Comparison of ENCODE assay signal across 17 cellular contexts in the genomic region with DNA sequence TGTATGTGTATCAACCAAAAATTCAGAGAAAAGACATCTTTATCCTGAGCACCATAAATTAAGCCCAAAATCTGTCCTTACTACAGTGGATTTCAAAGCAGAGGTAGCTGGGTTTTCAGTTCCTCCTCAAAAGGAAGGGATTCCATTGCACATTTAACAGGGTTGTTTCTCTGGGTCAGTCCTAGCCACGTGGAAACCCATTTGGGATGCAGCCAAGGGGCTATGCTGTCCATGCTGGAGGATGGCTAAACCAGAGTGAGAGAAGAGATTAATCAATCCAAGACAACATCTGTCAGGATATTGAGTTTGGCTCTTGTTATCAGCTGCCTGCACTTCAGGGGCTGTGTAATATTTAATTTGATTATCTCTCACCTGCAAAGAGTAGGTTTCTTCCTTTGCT. TPM values are rescaled to one million over a fixed set of nuclear protein-coding genes. Genes with fewer than 3 reads are reported as not detected.
DNase-seq lines count a peak whose midpoint lies in the region; ATAC-seq, FAIRE-seq and TF ChIP-seq lines count a peak whose summit lies in the region.
"Had no signal": no experiment of that assay in that cellular context is flagged by ENCODE, and none has a peak within 500 bp of the region (broad histone marks: within the 10 kb centered on the region; RNA-seq: fewer than 3 reads in every experiment).

No MANE protein-coding gene starts in this region.

- ATAC-seq in GM21825 (IDR thresholded peaks at IDR 0.05; ENCODE audit: unreplicated experiment): no peak
- ATAC-seq in activated CD4-positive, CD25-positive, alpha-beta regulatory T cell treated with anti-CD3 and anti-CD28 coated beads, Interleukin-2, amount 50 U/mL, for 24 hours: no peak
- ATAC-seq in GM18870 (IDR thresholded peaks at IDR 0.05; ENCODE audit: unreplicated experiment): no peak

- TF ChIP-seq POLR2A in GM12891 (IDR thresholded peaks at IDR 0.05; ENCODE audit: low read depth, low read length): no peak

- DNase-seq in NCI-H146 (lab: John Stamatoyannopoulos, UW): peak; percentile 10
- no peak for DNase-seq in NCI-H146 treated with DMSO at 0.1 percent for 48 hours (lab: John Stamatoyannopoulos, UW; ENCODE audit: unreplicated experiment)
- no peak for DNase-seq in GM12891 (ENCODE audit: insufficient read length, low spot score)
- DNase-seq in NCI-H524 (lab: John Stamatoyannopoulos, UW): peak; percentile 66 to 94
- DNase-seq in NCI-H82 treated with DMSO at 0.1 percent for 48 hours (lab: John Stamatoyannopoulos, UW; ENCODE audit: unreplicated experiment): peak; percentile 18
- DNase-seq: 8988T; CD4-positive, alpha-beta memory T cell; DMS53; DND-41; EL; GM23248 had no signal

- FAIRE-seq in GM12891 (lab: Jason Lieb, UNC): no peak
- FAIRE-seq: GM12892, GM18507 had no signal

TF ChIP-seq in GM12891, 5 proteins besides CTCF, POLR2A, EP300 and RAD21:
- TF ChIP-seq SPI1 (IDR thresholded peaks at IDR 0.05; ENCODE audit: low read depth, low read length): 0 out of 2 replicates have a peak, but pooled peaks have one; percentile 16
- no peak for TF ChIP-seq PAX5 (IDR thresholded peaks at IDR 0.05; ENCODE audit: insufficient read depth, low read length, severe bottlenecking)
TF ChIP-seq in GM12891: peak in this region for 1.

RNA-seq across cellular contexts. Expression of gene LSAMP, which starts 28.1 kb away (rescaled TPM):
- polyA plus RNA-seq in GM12891 (2012; ENCODE audit: low read depth, missing spikeins): 3.9 TPM
- polyA plus RNA-seq: CD14-positive monocyte; CD4-positive, alpha-beta memory T cell had no signal

Comparison
In these comparisons a context has a peak if more than half of its experiments do, and no peak if none do; other contexts are left out.
1. DNase-seq: peak in NCI-H146 (single experiment), NCI-H524 (2 of 2) and NCI-H82 treated with DMSO at 0.1 percent for 48 hours (single experiment); none in NCI-H146 treated with DMSO at 0.1 percent for 48 hours (single experiment) and GM12891 (single experiment).